1 cellular context compared by ENCODE assay signal in genomic region chr6:142912125-142912524, GRCh38.
TF ChIP-seq lines count a peak whose summit lies in the region.

No MANE protein-coding gene starts in this region.

TF ChIP-seq in GM23338, 12 proteins besides CTCF, POLR2A, EP300 and RAD21:
- TF ChIP-seq ZNF462 (CRISPR knock-in tag; IDR thresholded peaks at IDR 0.05) (no peak), NANOG (IDR thresholded peaks at IDR 0.05; ENCODE audit: borderline replicate concordance) (0 out of 2 replicates have a peak, but pooled peaks have one; percentile 49), ZNF114 (CRISPR knock-in tag; IDR thresholded peaks at IDR 0.05) (no peak), CREB1 (CRISPR knock-in tag; IDR thresholded peaks at IDR 0.05; ENCODE audit: low read depth) (no peak), JUNB (IDR thresholded peaks at IDR 0.05; ENCODE audit: unreplicated experiment) (no peak)
